Comparison of ENCODE assay signal across 1 cellular context in genomic region chr16:83802559-83802958, GRCh38.
TF ChIP-seq lines count a peak whose summit lies in the region.

No MANE protein-coding gene starts in this region.

TF ChIP-seq in HepG2, 621 proteins besides CTCF, POLR2A, EP300 and RAD21:
- TF ChIP-seq CSRNP1 (CRISPR knock-in tag; IDR thresholded peaks at IDR 0.05) (no peak), ZHX1 (CRISPR knock-in tag; IDR thresholded peaks at IDR 0.05; ENCODE audit: low read depth) (no peak), ETV6 (CRISPR knock-in tag; conservative IDR thresholded peaks at IDR 0.05) (no peak), TRIM22 (IDR thresholded peaks at IDR 0.05) (no peak), ZFP1 (CRISPR knock-in tag; IDR thresholded peaks at IDR 0.05) (no peak), HNF4G (IDR thresholded peaks at IDR 0.05; ENCODE audit: borderline replicate concordance, low read depth, low read length) (no peak), HNF4G (CRISPR knock-in tag; IDR thresholded peaks at IDR 0.05; ENCODE audit: borderline replicate concordance, low read depth) (no peak), MTA3 (CRISPR knock-in tag; IDR thresholded peaks at IDR 0.05) (no peak), CEBPZ (IDR thresholded peaks at IDR 0.05; ENCODE audit: low read length) (no peak), DNMT1 (CRISPR knock-in tag; IDR thresholded peaks at IDR 0.05) (no peak), ZSCAN22 (CRISPR knock-in tag; IDR thresholded peaks at IDR 0.05) (no peak), MEIS1 (CRISPR knock-in tag; IDR thresholded peaks at IDR 0.05; ENCODE audit: borderline replicate concordance) (no peak), HIVEP1 (CRISPR knock-in tag; IDR thresholded peaks at IDR 0.05) (no peak), NFATC3 (CRISPR knock-in tag; IDR thresholded peaks at IDR 0.05) (no peak), ZBTB7A (CRISPR knock-in tag; IDR thresholded peaks at IDR 0.05) (no peak)
